Comparison of ENCODE assay signal across 25 cellular contexts in genomic region chr20:24598346-24598745, GRCh38.
"Had no signal": no experiment of that assay in that cellular context is flagged by ENCODE, and none has a peak within 500 bp of the region (broad histone marks: within the 10 kb centered on the region; RNA-seq: fewer than 3 reads in every experiment).

No MANE protein-coding gene starts in this region.

- H3K4me3 Mint-ChIP-seq: immature natural killer cell; memory B cell; naive thymus-derived CD4-positive, alpha-beta T cell; natural killer cell treated with Interleukin-12 subunit alpha and Interleukin-12 subunit beta and Interleukin-15 and Interleukin-18, amount 100 ng/mL, for 72 hours; stimulated activated naive B cell treated with anti-CD40 and anti-IgM and Interleukin-4, amounts not matched to agents 10 μg/mL and 1 μg/mL and 100 μg/mL, for 72 hours had no signal

- H3K27ac Mint-ChIP-seq: immature natural killer cell; memory B cell; naive thymus-derived CD4-positive, alpha-beta T cell; natural killer cell treated with Interleukin-12 subunit alpha and Interleukin-12 subunit beta and Interleukin-15 and Interleukin-18, amount 100 ng/mL, for 72 hours; stimulated activated naive B cell treated with anti-CD40 and anti-IgM and Interleukin-4, amounts not matched to agents 10 μg/mL and 1 μg/mL and 100 μg/mL, for 72 hours had no signal

- H3K4me3 ChIP-seq: left ventricle myocardium inferior, mucosa of descending colon, pancreas, prostate gland, skin epidermis, stomach, testis, thyroid gland, transverse colon, upper lobe of left lung had no signal

- H3K27me3 ChIP-seq: pancreas, stomach, testis, thyroid gland, transverse colon, upper lobe of left lung had no signal

- DNase-seq: hypothalamus; immature natural killer cell; left ventricle myocardium inferior; midbrain; mucosa of descending colon; naive thymus-derived CD4-positive, alpha-beta T cell; pancreas; posterior cingulate gyrus; retina; right cardiac atrium; stimulated activated CD4-positive, alpha-beta T cell treated with anti-CD3 and anti-CD28 coated beads, Interleukin-12 subunit alpha, Interleukin-12 subunit beta, amount 100 ng/mL, for 4 hours; stimulated activated CD4-positive, alpha-beta T cell treated with anti-CD3 and anti-CD28 coated beads, Interleukin-15, amount 100 ng/mL, for 24 hours; stimulated activated CD4-positive, alpha-beta T cell treated with anti-CD3 and anti-CD28 coated beads, Interleukin-2, amount 100 ng/mL, for 24 hours; stimulated activated CD4-positive, alpha-beta T cell treated with anti-CD3 and anti-CD28 coated beads, Interleukin-4, amount 100 ng/mL, for 1 hour; stimulated activated naive B cell treated with anti-CD40 and anti-IgM and Interleukin-4, amounts not matched to agents 10 μg/mL and 1 μg/mL and 100 μg/mL, for 72 hours; stimulated activated naive CD8-positive, alpha-beta T cell treated with anti-CD3 and anti-CD28 coated beads, Interleukin-15, Interleukin-2, amounts not matched to agents 100 U/mL and 50 U/mL, for 24 hours; stomach; testis; thyroid gland; transverse colon; upper lobe of left lung had no signal

- H3K9me3 ChIP-seq: pancreas, prostate gland, testis, thyroid gland had no signal

- H3K36me3 Mint-ChIP-seq: immature natural killer cell, memory B cell had no signal

- H3K36me3 ChIP-seq: left ventricle myocardium inferior, pancreas, prostate gland, stomach, thyroid gland, transverse colon, upper lobe of left lung had no signal

- H3K4me1 ChIP-seq: left ventricle myocardium inferior, pancreas, prostate gland, stomach, testis, thyroid gland, transverse colon, upper lobe of left lung had no signal

- H3K27ac ChIP-seq: left ventricle myocardium inferior, pancreas, prostate gland, skin epidermis, stomach, testis, thyroid gland, transverse colon, upper lobe of left lung had no signal

- H3K4me1 Mint-ChIP-seq: memory B cell; naive thymus-derived CD4-positive, alpha-beta T cell had no signal
